10 cellular contexts compared by ENCODE assay signal in the genomic region with DNA sequence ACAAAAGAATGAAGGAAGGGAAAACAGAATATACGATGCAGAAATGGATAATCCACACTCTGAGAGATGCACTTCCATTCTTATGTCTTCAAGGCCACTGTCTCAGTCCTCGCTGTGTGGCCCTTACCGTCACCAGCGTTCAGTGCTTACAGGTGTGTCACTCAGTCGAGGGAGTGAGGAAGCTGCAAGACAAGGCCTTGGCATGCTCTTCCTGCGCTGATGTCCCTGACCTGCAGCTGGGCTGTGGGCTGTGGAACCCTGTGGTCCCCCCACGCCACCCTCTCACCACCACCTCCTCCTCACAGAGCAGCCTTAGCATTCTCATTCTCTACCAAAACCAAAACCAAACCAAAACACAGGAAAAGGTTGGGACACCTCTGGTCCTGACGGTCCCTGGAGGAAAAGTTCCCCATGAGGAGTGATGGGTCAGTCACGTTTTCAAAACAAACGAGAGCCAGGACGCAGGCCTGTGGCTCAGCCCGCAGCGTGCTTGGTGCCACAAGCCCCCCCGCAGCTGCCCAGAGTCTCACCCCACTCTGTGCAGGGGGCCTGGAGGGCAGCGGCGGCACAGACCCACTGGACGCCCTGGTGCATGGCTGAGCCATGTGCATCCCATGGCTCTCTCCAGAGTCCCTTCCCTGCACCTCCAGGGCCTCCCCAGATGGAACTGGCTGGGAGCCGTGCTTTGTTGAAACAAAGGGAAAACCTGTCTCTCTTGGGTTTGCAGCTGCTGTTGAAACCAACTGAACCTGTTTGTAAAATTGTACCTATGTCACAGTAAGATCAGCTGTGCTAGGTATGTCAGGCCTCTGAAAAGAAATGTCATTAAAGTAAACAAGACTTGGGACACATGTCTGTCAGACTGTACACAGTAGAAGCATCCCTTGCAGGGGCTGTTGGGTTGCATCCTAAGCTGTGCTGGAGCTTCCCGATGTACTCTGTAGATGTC. TPM values are rescaled to one million over a fixed set of nuclear protein-coding genes. Genes with fewer than 3 reads are reported as not detected.
DNase-seq lines count a peak whose midpoint lies in the region; ATAC-seq and TF ChIP-seq lines count a peak whose summit lies in the region.
"Had no signal": no experiment of that assay in that cellular context is flagged by ENCODE, and none has a peak within 500 bp of the region (broad histone marks: within the 10 kb centered on the region; RNA-seq: fewer than 3 reads in every experiment).

No MANE protein-coding gene starts in this region.

- no peak for TF ChIP-seq CTCF in chondrocyte (IDR thresholded peaks at IDR 0.05)

- peaks cover 24% of the 10 kb centered on the region for H3K4me1 Mint-ChIP-seq in chondrocyte (ENCODE audit: low read depth)
- peaks cover 67 to 90% of the 10 kb centered on the region in 2 donors for H3K4me1 Mint-ChIP-seq in natural killer cell treated with Interleukin-12 subunit alpha and Interleukin-12 subunit beta and Interleukin-15 and Interleukin-18, amount 100 ng/mL, for 72 hours (ENCODE audit: low read depth in 2 of 2)

- H3K27ac ChIP-seq in BLaER1 treated with 17β-estradiol and CSF1 and Interleukin-3, amounts not matched to agents 10 nM and 100 nM, result peak overlapping the region; percentile 11 to 84 (median 64); a peak in 21 of 22 replicates
- H3K27ac ChIP-seq: SJCRH30 had no signal

- DNase-seq in chondrocyte (ENCODE audit: low spot score), result no peak
- DNase-seq in natural killer cell treated with Interleukin-12 subunit alpha and Interleukin-12 subunit beta and Interleukin-15 and Interleukin-18, amount 100 ng/mL, for 72 hours (ENCODE audit: low spot score), result no peak
- no peak for DNase-seq in OCI-M2 (lab: John Stamatoyannopoulos, UW; ENCODE audit: unreplicated experiment)
- no peak for DNase-seq in G401 (ENCODE audit: low spot score)
- DNase-seq: SJCRH30; stimulated activated CD4-positive, alpha-beta T cell treated with anti-CD3 and anti-CD28 coated beads, Interleukin-2, amount 100 ng/mL, for 48 hours had no signal

- H4K20me1 ChIP-seq in BLaER1 treated with 17β-estradiol and CSF1 and Interleukin-3, amounts not matched to agents 10 nM and 100 nM, result peaks cover 5 to 38% (median 22%) of the 10 kb centered on the region in 11 experiments; a peak in 18 of 22 replicates

- peak overlapping the region; percentile 96 for H3K27ac Mint-ChIP-seq in chondrocyte (ENCODE audit: unreplicated experiment)
- peak overlapping the region; percentile 87 to 88 for H3K27ac Mint-ChIP-seq in natural killer cell treated with Interleukin-12 subunit alpha and Interleukin-12 subunit beta and Interleukin-15 and Interleukin-18, amount 100 ng/mL, for 72 hours

- H3K9ac ChIP-seq in BLaER1 treated with 17β-estradiol and CSF1 and Interleukin-3, amounts not matched to agents 10 nM and 100 nM, result peak overlapping the region; percentile 47 to 67 (median 58); a peak in 21 of 22 replicates

- H3K4me3 ChIP-seq in BLaER1 treated with 17β-estradiol and CSF1 and Interleukin-3, amounts not matched to agents 10 nM and 100 nM, result peak overlapping the region in 9 of 10 experiments; percentile 9 to 51 (median 20); a peak in 11 of 20 replicates
- H3K4me3 ChIP-seq: SJCRH30 had no signal

- H3K4me3 Mint-ChIP-seq in chondrocyte (ENCODE audit: unreplicated experiment), result peak overlapping the region; percentile 49
- H3K4me3 Mint-ChIP-seq in natural killer cell treated with Interleukin-12 subunit alpha and Interleukin-12 subunit beta and Interleukin-15 and Interleukin-18, amount 100 ng/mL, for 72 hours, result peak overlapping the region; percentile 82

- no peaks in the 10 kb centered on the region for H3K27me3 ChIP-seq in BLaER1 treated with 17β-estradiol and CSF1 and Interleukin-3, amounts not matched to agents 10 nM and 100 nM
- H3K27me3 ChIP-seq: SJCRH30 had no signal

- in situ Hi-C loops in G401 (cut with HindIII; ENCODE audit: low sequenced_read_pairs), result no loop called here

- no peaks in the 10 kb centered on the region for H3K9me3 Mint-ChIP-seq in chondrocyte (ENCODE audit: low read depth)
- no peaks in the 10 kb centered on the region for H3K9me3 Mint-ChIP-seq in natural killer cell treated with Interleukin-12 subunit alpha and Interleukin-12 subunit beta and Interleukin-15 and Interleukin-18, amount 100 ng/mL, for 72 hours

- no peaks in the 10 kb centered on the region for H3K27me3 Mint-ChIP-seq in chondrocyte (ENCODE audit: low read depth)
- H3K27me3 Mint-ChIP-seq in natural killer cell treated with Interleukin-12 subunit alpha and Interleukin-12 subunit beta and Interleukin-15 and Interleukin-18, amount 100 ng/mL, for 72 hours, result peaks cover 0 to 9% of the 10 kb centered on the region in 2 donors

- ATAC-seq in HG03521 (IDR thresholded peaks at IDR 0.05; ENCODE audit: unreplicated experiment), result peak; percentile 0
- ATAC-seq in natural killer cell treated with Interleukin-12 subunit alpha and Interleukin-12 subunit beta and Interleukin-15 and Interleukin-18, amount 100 ng/mL, for 72 hours, result peak in 1 of 2 donors; percentile 2
- ATAC-seq in HG03565 (IDR thresholded peaks at IDR 0.05; ENCODE audit: unreplicated experiment), result no peak
- no peak for ATAC-seq in HG03139 (IDR thresholded peaks at IDR 0.05; ENCODE audit: unreplicated experiment)

- H3K4me1 ChIP-seq in BLaER1 treated with 17β-estradiol and CSF1 and Interleukin-3, amounts not matched to agents 10 nM and 100 nM, result peaks cover 35 to 59% (median 47%) of the 10 kb centered on the region in 10 experiments
- H3K4me1 ChIP-seq: SJCRH30 had no signal

- no peaks in the 10 kb centered on the region for H3K9me3 ChIP-seq in BLaER1 treated with 17β-estradiol and CSF1 and Interleukin-3, amounts not matched to agents 10 nM and 100 nM (replicated peaks in 1 of 11)
- H3K9me3 ChIP-seq: SJCRH30 had no signal

- H3K36me3 ChIP-seq in BLaER1 treated with 17β-estradiol and CSF1 and Interleukin-3, amounts not matched to agents 10 nM and 100 nM, result peaks cover 77 to 96% (median 93%) of the 10 kb centered on the region in 11 experiments
- H3K36me3 ChIP-seq: SJCRH30 had no signal

- peak overlapping the region; percentile 80 to 95 (median 91) for H3K4me2 ChIP-seq in BLaER1 treated with 17β-estradiol and CSF1 and Interleukin-3, amounts not matched to agents 10 nM and 100 nM

- peaks cover 7% of the 10 kb centered on the region for H3K36me3 Mint-ChIP-seq in chondrocyte (ENCODE audit: low read depth)
- H3K36me3 Mint-ChIP-seq in natural killer cell treated with Interleukin-12 subunit alpha and Interleukin-12 subunit beta and Interleukin-15 and Interleukin-18, amount 100 ng/mL, for 72 hours, result peaks cover 22% of the 10 kb centered on the region

RNA-seq across cellular contexts. Expression of a gene that starts 48.3 kb away (rescaled TPM):
- total RNA-seq in chondrocyte, result 0.63 to 5.7 TPM (median 5.7 TPM) in 3 replicates
- total RNA-seq in natural killer cell treated with Interleukin-12 subunit alpha and Interleukin-12 subunit beta and Interleukin-15 and Interleukin-18, amount 100 ng/mL, for 72 hours, result 10 to 100 TPM in 1 of 2 donors, 1 to 10 TPM in 1; 5.4 to 10.2 TPM
- not detected in 2 replicates for total RNA-seq in G401 (2014; rRNA removed; shearing (Covaris generic))
- total RNA-seq: SJCRH30 had no signal
